8 cellular contexts compared by ENCODE assay signal in genomic region chr9:97985058-97985861, GRCh38. TPM values are rescaled to one million over a fixed set of nuclear protein-coding genes. Genes with fewer than 3 reads are reported as not detected.
DNase-seq lines count a peak whose midpoint lies in the region; ATAC-seq and TF ChIP-seq lines count a peak whose summit lies in the region.

No MANE protein-coding gene starts in this region.

- peaks cover 30% of the 10 kb centered on the region for H4K20me1 ChIP-seq in KMS-11 (ENCODE audit: insufficient read depth)

- peaks cover 44% of the 10 kb centered on the region for H3K36me3 Mint-ChIP-seq in activated CD8-positive, alpha-beta T cell treated with anti-CD3 and anti-CD28 coated beads for 36 hours (ENCODE audit: low read depth)
- peaks cover 2% of the 10 kb centered on the region for H3K36me3 Mint-ChIP-seq in progenitor cell of endocrine pancreas (ENCODE audit: insufficient read depth)

- H3K4me3 ChIP-seq in KMS-11 (IDR thresholded peaks at IDR 0.05; ENCODE audit: insufficient read depth, low read depth, low read length) (no peak overlapping the region), fibroblast of mammary gland (ENCODE audit: control insufficient read depth, low read depth, low read length) (peak overlapping the region; percentile 48)

- DNase-seq in activated gamma-delta T cell treated with Interleukin-2 at 50 U/mL for 16 hours (peak; percentile 51), activated gamma-delta T cell (lab: John Stamatoyannopoulos, UW) (no peak), fibroblast of mammary gland (ENCODE audit: low read depth) (peak; percentile 32), progenitor cell of endocrine pancreas (ENCODE audit: low spot score, unreplicated experiment) (peak; percentile 10), HuH-7 (ENCODE audit: low spot score) (no peak), NCI-H1436 treated with DMSO at 0.1 percent for 48 hours (lab: John Stamatoyannopoulos, UW) (no peak)
- DNase-seq in activated CD8-positive, alpha-beta T cell treated with anti-CD3 and anti-CD28 coated beads for 36 hours = peak; percentile 63

- no peaks in the 10 kb centered on the region for H3K36me3 ChIP-seq in KMS-11 (ENCODE audit: insufficient read depth)

- no peaks in the 10 kb centered on the region for H3K27me3 Mint-ChIP-seq in activated CD8-positive, alpha-beta T cell treated with anti-CD3 and anti-CD28 coated beads for 36 hours
- H3K27me3 Mint-ChIP-seq in progenitor cell of endocrine pancreas = peaks cover 21% of the 10 kb centered on the region

- H3K4me3 Mint-ChIP-seq in activated CD8-positive, alpha-beta T cell treated with anti-CD3 and anti-CD28 coated beads for 36 hours = peak overlapping the region; percentile 83
- H3K4me3 Mint-ChIP-seq in progenitor cell of endocrine pancreas (ENCODE audit: low read depth) = peak overlapping the region; percentile 67

- intact Hi-C loops in activated CD8-positive, alpha-beta T cell treated with anti-CD3 and anti-CD28 coated beads for 36 hours (cut with micrococcal nuclease) = no loop called here

- TF ChIP-seq CTCF in KMS-11 (conservative IDR thresholded peaks at IDR 0.05; ENCODE audit: low read depth, low read length) (no peak), fibroblast of mammary gland (conservative IDR thresholded peaks at IDR 0.05; ENCODE audit: control insufficient read depth, insufficient read depth, low read depth, low read length) (no peak), progenitor cell of endocrine pancreas (IDR thresholded peaks at IDR 0.05; ENCODE audit: unreplicated experiment) (peak; percentile 11)
- no peak for TF ChIP-seq CTCF in activated CD8-positive, alpha-beta T cell treated with anti-CD3 and anti-CD28 coated beads for 36 hours (IDR thresholded peaks at IDR 0.05)

- no peaks in the 10 kb centered on the region for H3K27me3 ChIP-seq in KMS-11 (ENCODE audit: insufficient read depth, low read depth)

- peaks cover 60% of the 10 kb centered on the region for H3K4me1 Mint-ChIP-seq in activated CD8-positive, alpha-beta T cell treated with anti-CD3 and anti-CD28 coated beads for 36 hours (ENCODE audit: low read depth)
- H3K4me1 Mint-ChIP-seq in progenitor cell of endocrine pancreas (ENCODE audit: low read depth) = peaks cover 28% of the 10 kb centered on the region

- H3K79me2 ChIP-seq in KMS-11 (ENCODE audit: insufficient read depth, low read depth) = peaks cover 66% of the 10 kb centered on the region

- peak overlapping the region; percentile 82 for H3K27ac Mint-ChIP-seq in activated CD8-positive, alpha-beta T cell treated with anti-CD3 and anti-CD28 coated beads for 36 hours
- peak overlapping the region; percentile 94 for H3K27ac Mint-ChIP-seq in progenitor cell of endocrine pancreas

- no peak overlapping the region for H2AFZ ChIP-seq in KMS-11 (ENCODE audit: low read depth)

- H3K27ac ChIP-seq in KMS-11 = peak overlapping the region; percentile 99

- no peak for ATAC-seq in activated CD8-positive, alpha-beta T cell treated with anti-CD3 and anti-CD28 coated beads for 36 hours

- CTCF ChIA-PET in activated CD8-positive, alpha-beta T cell treated with anti-CD3 and anti-CD28 coated beads for 36 hours (lab: Charles Lee) = interaction anchor here (1.7 to 8.4 kb wide), 3 partner anchors 12 to 63 kb away, joined by 5 to 74 read pairs (median 9); partner anchors contain the start of gene TRMO

- peak overlapping the region; percentile 95 for H3K4me2 ChIP-seq in KMS-11

- H3K9ac ChIP-seq in KMS-11 = peak overlapping the region; percentile 100

- POLR2A ChIA-PET in activated CD8-positive, alpha-beta T cell treated with anti-CD3 and anti-CD28 coated beads for 36 hours (lab: Charles Lee) = interaction anchor here (0.9 to 17.6 kb wide), 13 partner anchors 10 to 274 kb away, joined by 3 to 201 read pairs (median 8); partner anchors contain the start of genes HEMGN, NANS, TBC1D2 and TRMO

- H3K9me3 Mint-ChIP-seq in activated CD8-positive, alpha-beta T cell treated with anti-CD3 and anti-CD28 coated beads for 36 hours = no peaks in the 10 kb centered on the region
- no peaks in the 10 kb centered on the region for H3K9me3 Mint-ChIP-seq in progenitor cell of endocrine pancreas (ENCODE audit: low read depth)

- peaks cover 56% of the 10 kb centered on the region for H3K4me1 ChIP-seq in KMS-11 (ENCODE audit: low read depth, poor library complexity, severe bottlenecking)

RNA-seq across cellular contexts. Expression of gene ANP32B, which starts 2.1 kb away (rescaled TPM):
- total RNA-seq in activated CD8-positive, alpha-beta T cell treated with anti-CD3 and anti-CD28 coated beads for 36 hours = 100 to 1,000 TPM; 374 to 389 TPM
- 153 and 156 TPM in 2 replicates for total RNA-seq in progenitor cell of endocrine pancreas

RNA-seq across cellular contexts. Expression of gene HEMGN, which starts 47.3 kb away (rescaled TPM):
- 1 to 10 TPM; 1.2 to 1.4 TPM for total RNA-seq in activated CD8-positive, alpha-beta T cell treated with anti-CD3 and anti-CD28 coated beads for 36 hours
- total RNA-seq in progenitor cell of endocrine pancreas = not detected in 2 replicates

Comparison
In these comparisons a context has a peak if more than half of its experiments do, and no peak if none do; other contexts are left out.
1. DNase-seq: peak in activated gamma-delta T cell treated with Interleukin-2 at 50 U/mL for 16 hours (single experiment), activated CD8-positive, alpha-beta T cell treated with anti-CD3 and anti-CD28 coated beads for 36 hours (single experiment), fibroblast of mammary gland (single experiment) and progenitor cell of endocrine pancreas (single experiment); none in activated gamma-delta T cell (single experiment), HuH-7 (single experiment) and NCI-H1436 treated with DMSO at 0.1 percent for 48 hours (single experiment).